In the genomic region with DNA sequence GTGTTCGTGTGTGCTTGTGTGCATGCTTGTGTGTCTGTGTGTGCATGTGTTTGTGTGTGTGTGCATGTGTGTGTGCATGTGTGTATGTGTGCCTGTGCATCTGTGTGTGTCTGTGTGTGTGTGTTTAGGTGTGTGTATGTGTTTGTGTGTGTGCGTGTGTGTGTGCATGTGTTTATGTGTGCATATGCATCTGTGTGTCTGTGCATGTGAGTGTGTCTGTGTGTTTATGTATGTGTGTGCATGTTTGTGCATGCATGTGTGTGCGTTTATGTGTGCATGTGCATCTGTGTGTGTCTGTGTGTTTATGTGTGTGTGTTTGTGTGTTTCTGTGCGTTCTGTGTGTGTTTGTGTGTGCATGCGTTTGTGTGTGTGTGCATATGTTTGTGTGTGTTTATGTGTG, we compare ENCODE assay signal across 2 cellular contexts.
TF ChIP-seq lines count a peak whose summit lies in the region.

No MANE protein-coding gene starts in this region.

TF ChIP-seq in HEK293, 187 proteins besides CTCF, POLR2A, EP300 and RAD21 (continues in another document):
- no peak for TF ChIP-seq ZNF169 (tag by site-specific recombination; IDR thresholded peaks at IDR 0.05)
- TF ChIP-seq ZNF621 (tag by site-specific recombination; IDR thresholded peaks at IDR 0.05), result 0 out of 2 replicates have a peak, but pooled peaks have one; percentile 12
- TF ChIP-seq SP2 (tag by site-specific recombination; IDR thresholded peaks at IDR 0.05), result no peak
- TF ChIP-seq ZNF24 (tag by site-specific recombination; IDR thresholded peaks at IDR 0.05), result no peak
- no peak for TF ChIP-seq ZBTB49 (tag by site-specific recombination; IDR thresholded peaks at IDR 0.05; ENCODE audit: low read depth)
- TF ChIP-seq ZNF23 (tag by site-specific recombination; IDR thresholded peaks at IDR 0.05; ENCODE audit: borderline replicate concordance), result no peak
- TF ChIP-seq, protein P1, sequence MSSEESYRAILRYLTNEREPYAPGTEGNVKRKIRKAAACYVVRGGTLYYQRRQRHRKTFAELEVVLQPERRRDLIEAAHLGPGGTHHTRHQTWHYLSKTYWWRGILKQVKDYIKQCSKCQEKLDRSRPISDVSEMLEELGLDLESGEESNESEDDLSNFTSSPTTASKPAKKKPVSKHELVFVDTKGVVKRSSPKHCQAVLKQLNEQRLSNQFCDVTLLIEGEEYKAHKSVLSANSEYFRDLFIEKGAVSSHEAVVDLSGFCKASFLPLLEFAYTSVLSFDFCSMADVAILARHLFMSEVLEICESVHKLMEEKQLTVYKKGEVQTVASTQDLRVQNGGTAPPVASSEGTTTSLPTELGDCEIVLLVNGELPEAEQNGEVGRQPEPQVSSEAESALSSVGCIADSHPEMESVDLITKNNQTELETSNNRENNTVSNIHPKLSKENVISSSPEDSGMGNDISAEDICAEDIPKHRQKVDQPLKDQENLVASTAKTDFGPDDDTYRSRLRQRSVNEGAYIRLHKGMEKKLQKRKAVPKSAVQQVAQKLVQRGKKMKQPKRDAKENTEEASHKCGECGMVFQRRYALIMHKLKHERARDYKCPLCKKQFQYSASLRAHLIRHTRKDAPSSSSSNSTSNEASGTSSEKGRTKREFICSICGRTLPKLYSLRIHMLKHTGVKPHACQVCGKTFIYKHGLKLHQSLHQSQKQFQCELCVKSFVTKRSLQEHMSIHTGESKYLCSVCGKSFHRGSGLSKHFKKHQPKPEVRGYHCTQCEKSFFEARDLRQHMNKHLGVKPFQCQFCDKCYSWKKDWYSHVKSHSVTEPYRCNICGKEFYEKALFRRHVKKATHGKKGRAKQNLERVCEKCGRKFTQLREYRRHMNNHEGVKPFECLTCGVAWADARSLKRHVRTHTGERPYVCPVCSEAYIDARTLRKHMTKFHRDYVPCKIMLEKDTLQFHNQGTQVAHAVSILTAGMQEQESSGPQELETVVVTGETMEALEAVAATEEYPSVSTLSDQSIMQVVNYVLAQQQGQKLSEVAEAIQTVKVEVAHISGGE (tag by site-specific recombination; conservative IDR thresholded peaks at IDR 0.05; ENCODE audit: low read depth), result no peak
- TF ChIP-seq, protein P2, sequence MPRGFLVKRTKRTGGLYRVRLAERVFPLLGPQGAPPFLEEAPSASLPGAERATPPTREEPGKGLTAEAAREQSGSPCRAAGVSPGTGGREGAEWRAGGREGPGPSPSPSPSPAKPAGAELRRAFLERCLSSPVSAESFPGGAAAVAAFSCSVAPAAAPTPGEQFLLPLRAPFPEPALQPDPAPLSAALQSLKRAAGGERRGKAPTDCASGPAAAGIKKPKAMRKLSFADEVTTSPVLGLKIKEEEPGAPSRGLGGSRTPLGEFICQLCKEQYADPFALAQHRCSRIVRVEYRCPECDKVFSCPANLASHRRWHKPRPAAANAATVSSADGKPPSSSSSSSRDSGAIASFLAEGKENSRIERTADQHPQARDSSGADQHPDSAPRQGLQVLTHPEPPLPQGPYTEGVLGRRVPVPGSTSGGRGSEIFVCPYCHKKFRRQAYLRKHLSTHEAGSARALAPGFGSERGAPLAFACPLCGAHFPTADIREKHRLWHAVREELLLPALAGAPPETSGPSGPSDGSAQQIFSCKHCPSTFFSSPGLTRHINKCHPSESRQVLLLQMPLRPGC (tag by site-specific recombination; IDR thresholded peaks at IDR 0.05), result no peak
- 0 out of 2 replicates have a peak, but pooled peaks have one; percentile 43 for TF ChIP-seq ZNF473 (tag by site-specific recombination; IDR thresholded peaks at IDR 0.05)
- TF ChIP-seq KLF1 (tag by site-specific recombination; IDR thresholded peaks at IDR 0.05), result no peak
- TF ChIP-seq ZNF747 (tag by site-specific recombination; IDR thresholded peaks at IDR 0.05), result no peak
- no peak for TF ChIP-seq GLI2 (tag by site-specific recombination; IDR thresholded peaks at IDR 0.05; ENCODE audit: borderline replicate concordance, low read depth)
- TF ChIP-seq, protein P3, sequence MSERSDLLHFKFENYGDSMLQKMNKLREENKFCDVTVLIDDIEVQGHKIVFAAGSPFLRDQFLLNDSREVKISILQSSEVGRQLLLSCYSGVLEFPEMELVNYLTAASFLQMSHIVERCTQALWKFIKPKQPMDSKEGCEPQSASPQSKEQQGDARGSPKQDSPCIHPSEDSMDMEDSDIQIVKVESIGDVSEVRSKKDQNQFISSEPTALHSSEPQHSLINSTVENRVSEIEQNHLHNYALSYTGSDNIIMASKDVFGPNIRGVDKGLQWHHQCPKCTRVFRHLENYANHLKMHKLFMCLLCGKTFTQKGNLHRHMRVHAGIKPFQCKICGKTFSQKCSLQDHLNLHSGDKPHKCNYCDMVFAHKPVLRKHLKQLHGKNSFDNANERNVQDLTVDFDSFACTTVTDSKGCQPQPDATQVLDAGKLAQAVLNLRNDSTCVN (tag by site-specific recombination; optimal IDR thresholded peaks at IDR 0.05), result peak; percentile 15
- TF ChIP-seq ZBTB17 (tag by site-specific recombination; IDR thresholded peaks at IDR 0.05), result no peak
- TF ChIP-seq ZNF777 (tag by site-specific recombination; IDR thresholded peaks at IDR 0.05; ENCODE audit: borderline replicate concordance), result peak; percentile 34; the same call in 1 of the 2 replicates
- TF ChIP-seq MEIS1 (CRISPR knock-in tag; IDR thresholded peaks at IDR 0.05; ENCODE audit: borderline replicate concordance), result no peak
- 0 out of 2 replicates have a peak, but pooled peaks have one; percentile 58 for TF ChIP-seq SALL2 (tag by site-specific recombination; IDR thresholded peaks at IDR 0.05; ENCODE audit: borderline replicate concordance)
- TF ChIP-seq, protein P4, sequence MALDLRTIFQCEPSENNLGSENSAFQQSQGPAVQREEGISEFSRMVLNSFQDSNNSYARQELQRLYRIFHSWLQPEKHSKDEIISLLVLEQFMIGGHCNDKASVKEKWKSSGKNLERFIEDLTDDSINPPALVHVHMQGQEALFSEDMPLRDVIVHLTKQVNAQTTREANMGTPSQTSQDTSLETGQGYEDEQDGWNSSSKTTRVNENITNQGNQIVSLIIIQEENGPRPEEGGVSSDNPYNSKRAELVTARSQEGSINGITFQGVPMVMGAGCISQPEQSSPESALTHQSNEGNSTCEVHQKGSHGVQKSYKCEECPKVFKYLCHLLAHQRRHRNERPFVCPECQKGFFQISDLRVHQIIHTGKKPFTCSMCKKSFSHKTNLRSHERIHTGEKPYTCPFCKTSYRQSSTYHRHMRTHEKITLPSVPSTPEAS (tag by site-specific recombination; IDR thresholded peaks at IDR 0.05), result peak; percentile 100

TF ChIP-seq in K562, 482 proteins besides CTCF, POLR2A, EP300 and RAD21:
- TF ChIP-seq ERF (CRISPR knock-in tag; IDR thresholded peaks at IDR 0.05), result no peak
- TF ChIP-seq ZNF584 (CRISPR knock-in tag; IDR thresholded peaks at IDR 0.05; ENCODE audit: low read depth), result no peak
- TF ChIP-seq KDM1A (IDR thresholded peaks at IDR 0.05), result peak in 1 of 2 experiments; percentile 62; a peak in 1 of 4 replicates
- TF ChIP-seq ETS1 (conservative IDR thresholded peaks at IDR 0.05; ENCODE audit: control insufficient read depth, low read depth, low read length), result no peak
- TF ChIP-seq TSC22D4 (tag; IDR thresholded peaks at IDR 0.05), result 0 out of 2 replicates have a peak, but pooled peaks have one; percentile 57
- TF ChIP-seq, protein P3 (CRISPR knock-in tag; IDR thresholded peaks at IDR 0.05), result peak; percentile 59; the same call in 1 of the 2 replicates
- TF ChIP-seq, protein P5, sequence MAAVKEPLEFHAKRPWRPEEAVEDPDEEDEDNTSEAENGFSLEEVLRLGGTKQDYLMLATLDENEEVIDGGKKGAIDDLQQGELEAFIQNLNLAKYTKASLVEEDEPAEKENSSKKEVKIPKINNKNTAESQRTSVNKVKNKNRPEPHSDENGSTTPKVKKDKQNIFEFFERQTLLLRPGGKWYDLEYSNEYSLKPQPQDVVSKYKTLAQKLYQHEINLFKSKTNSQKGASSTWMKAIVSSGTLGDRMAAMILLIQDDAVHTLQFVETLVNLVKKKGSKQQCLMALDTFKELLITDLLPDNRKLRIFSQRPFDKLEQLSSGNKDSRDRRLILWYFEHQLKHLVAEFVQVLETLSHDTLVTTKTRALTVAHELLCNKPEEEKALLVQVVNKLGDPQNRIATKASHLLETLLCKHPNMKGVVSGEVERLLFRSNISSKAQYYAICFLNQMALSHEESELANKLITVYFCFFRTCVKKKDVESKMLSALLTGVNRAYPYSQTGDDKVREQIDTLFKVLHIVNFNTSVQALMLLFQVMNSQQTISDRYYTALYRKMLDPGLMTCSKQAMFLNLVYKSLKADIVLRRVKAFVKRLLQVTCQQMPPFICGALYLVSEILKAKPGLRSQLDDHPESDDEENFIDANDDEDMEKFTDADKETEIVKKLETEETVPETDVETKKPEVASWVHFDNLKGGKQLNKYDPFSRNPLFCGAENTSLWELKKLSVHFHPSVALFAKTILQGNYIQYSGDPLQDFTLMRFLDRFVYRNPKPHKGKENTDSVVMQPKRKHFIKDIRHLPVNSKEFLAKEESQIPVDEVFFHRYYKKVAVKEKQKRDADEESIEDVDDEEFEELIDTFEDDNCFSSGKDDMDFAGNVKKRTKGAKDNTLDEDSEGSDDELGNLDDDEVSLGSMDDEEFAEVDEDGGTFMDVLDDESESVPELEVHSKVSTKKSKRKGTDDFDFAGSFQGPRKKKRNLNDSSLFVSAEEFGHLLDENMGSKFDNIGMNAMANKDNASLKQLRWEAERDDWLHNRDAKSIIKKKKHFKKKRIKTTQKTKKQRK (IDR thresholded peaks at IDR 0.05; ENCODE audit: borderline replicate concordance, low read depth, low read length), result no peak
- peak; percentile 56 for TF ChIP-seq PHF20 (IDR thresholded peaks at IDR 0.05; ENCODE audit: partially characterized antibody)
- TF ChIP-seq ZZZ3 (IDR thresholded peaks at IDR 0.05), result no peak
- peak; percentile 17; the same call in 1 of the 2 replicates for TF ChIP-seq OTX1 (CRISPR knock-in tag; IDR thresholded peaks at IDR 0.05)
